Comparison of ENCODE assay signal across 11 cellular contexts in the genomic region with DNA sequence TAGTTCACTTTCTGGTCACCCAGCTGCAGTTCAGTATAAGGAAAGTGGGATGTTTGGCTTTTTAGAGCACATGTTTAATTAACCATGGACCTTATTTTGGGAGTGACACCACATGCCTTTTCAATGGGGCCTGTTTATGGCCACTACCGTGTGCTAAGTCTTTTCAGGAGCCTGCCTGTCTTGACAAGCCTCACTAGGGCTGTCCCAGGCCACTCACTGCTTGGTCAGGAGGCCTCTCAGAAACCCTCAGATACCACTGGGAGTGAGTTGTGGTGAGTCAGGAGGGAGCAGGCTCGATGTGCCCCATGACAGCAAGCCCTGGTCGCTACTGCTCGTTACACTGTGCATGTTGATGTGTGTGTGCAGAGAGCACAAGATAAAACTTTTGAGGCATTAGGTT.
A peak's percentile ranks its signal among the peaks of the same experiment; 100 is the strongest.
DNase-seq lines count a peak whose midpoint lies in the region; ATAC-seq and TF ChIP-seq lines count a peak whose summit lies in the region.
"Had no signal": no experiment of that assay in that cellular context is flagged by ENCODE, and none has a peak within 500 bp of the region (broad histone marks: within the 10 kb centered on the region; RNA-seq: fewer than 3 reads in every experiment).

No MANE protein-coding gene starts in this region.

- intact Hi-C loops in CD4-positive, alpha-beta memory T cell (cut with micrococcal nuclease), result no loop called here

- ATAC-seq in memory B cell (ENCODE audit: low read depth), result no peak
- ATAC-seq in GM18520 (IDR thresholded peaks at IDR 0.05; ENCODE audit: unreplicated experiment), result no peak
- no peak for ATAC-seq in GM23338

- no peak for DNase-seq in CD4-positive, alpha-beta memory T cell
- DNase-seq in HPDE6-E6E7 (ENCODE audit: extremely low spot score) (peak; percentile 80), astrocyte of the spinal cord (ENCODE audit: low read depth, low spot score) (peak; percentile 76), memory B cell (ENCODE audit: low spot score in 2 of 2) (no peak), GM23338 (ENCODE audit: low spot score) (no peak), chondrocyte (ENCODE audit: low spot score) (no peak)
- no peak for DNase-seq in activated effector memory CD4-positive, alpha-beta T cell treated with anti-CD3 and anti-CD28 coated beads, Interleukin-2, amount 50 U/mL, for 16 hours
- DNase-seq: activated CD4-positive, CD25-positive, alpha-beta regulatory T cell treated with anti-CD3 and anti-CD28 coated beads, Interleukin-2, amount 50 U/mL, for 72 hours; NCI-H1930 had no signal

- peaks cover 71% of the 10 kb centered on the region for H3K4me1 ChIP-seq in CD4-positive, alpha-beta memory T cell (ENCODE audit: insufficient read depth, low read length)
- H3K4me1 ChIP-seq in GM23338 (ENCODE audit: insufficient read depth), result peaks cover 29% of the 10 kb centered on the region

- CTCF ChIA-PET in CD4-positive, alpha-beta memory T cell (lab: Charles Lee; ENCODE audit: partially characterized antibody), result no interaction called here

- peaks cover 91% of the 10 kb centered on the region for H3K79me2 ChIP-seq in GM23338 (replicated peaks; ENCODE audit: insufficient read depth)

- H3K4me2 ChIP-seq in GM23338, result no peak overlapping the region

- no peaks in the 10 kb centered on the region for H3K9me2 ChIP-seq in GM23338 (ENCODE audit: insufficient read depth)

- no peak overlapping the region for H2AFZ ChIP-seq in GM23338

- H3K4me3 ChIP-seq in CD4-positive, alpha-beta memory T cell (ENCODE audit: low read length in 2 of 2), result no peak overlapping the region
- H3K4me3 ChIP-seq in astrocyte of the spinal cord (ENCODE audit: low read depth, low read length) (no peak overlapping the region), GM23338 (no peak overlapping the region)

- no peak overlapping the region for H3K27ac ChIP-seq in CD4-positive, alpha-beta memory T cell (ENCODE audit: low read depth, low read length)
- H3K27ac ChIP-seq in GM23338 (ENCODE audit: low read depth), result no peak overlapping the region

- H3K36me3 ChIP-seq in CD4-positive, alpha-beta memory T cell (ENCODE audit: insufficient read depth, low read length), result peaks cover 5% of the 10 kb centered on the region
- peaks cover 4% of the 10 kb centered on the region; the same call in 1 of the 2 replicates for H3K36me3 ChIP-seq in GM23338 (ENCODE audit: insufficient read depth)

- peak overlapping the region in 5 of 7 donors; percentile 44 to 72 (median 59) for H3K27ac Mint-ChIP-seq in CD4-positive, alpha-beta memory T cell
- peak overlapping the region; percentile 38 for H3K27ac Mint-ChIP-seq in memory B cell
- H3K27ac Mint-ChIP-seq in GM23338, result no peak overlapping the region
- no peak overlapping the region for H3K27ac Mint-ChIP-seq in chondrocyte (ENCODE audit: unreplicated experiment)

- H3K36me3 Mint-ChIP-seq in CD4-positive, alpha-beta memory T cell, result peaks cover 5 to 8% of the 10 kb centered on the region in 2 donors
- H3K36me3 Mint-ChIP-seq in memory B cell (peaks cover 7% of the 10 kb centered on the region), GM23338 (ENCODE audit: low read depth) (no peaks in the 10 kb centered on the region), chondrocyte (ENCODE audit: low read depth) (peaks cover 2% of the 10 kb centered on the region)

- peaks cover 50 to 87% (median 68%) of the 10 kb centered on the region in 4 donors for H3K4me1 Mint-ChIP-seq in CD4-positive, alpha-beta memory T cell
- H3K4me1 Mint-ChIP-seq in memory B cell (peaks cover 57% of the 10 kb centered on the region), GM23338 (peaks cover 59% of the 10 kb centered on the region), chondrocyte (ENCODE audit: low read depth) (peaks cover 73% of the 10 kb centered on the region)

- TF ChIP-seq CTCF in astrocyte of the spinal cord (IDR thresholded peaks at IDR 0.05; ENCODE audit: low read depth, low read length), result no peak
- no peak for TF ChIP-seq CTCF in GM23338 (conservative IDR thresholded peaks at IDR 0.05; ENCODE audit: low read depth in 2 of 2)
- TF ChIP-seq CTCF in chondrocyte (IDR thresholded peaks at IDR 0.05), result no peak

- no peaks in the 10 kb centered on the region for H3K9me3 ChIP-seq in CD4-positive, alpha-beta memory T cell (ENCODE audit: control insufficient read depth in 1 of 2, low read length in 2 of 2)

- H3K27me3 ChIP-seq in CD4-positive, alpha-beta memory T cell (ENCODE audit: insufficient read depth, low read length), result no peaks in the 10 kb centered on the region
- no peaks in the 10 kb centered on the region for H3K27me3 ChIP-seq in GM23338 (ENCODE audit: insufficient read depth)

- in situ Hi-C loops in astrocyte of the spinal cord (cut with HindIII; ENCODE audit: low sequenced_read_pairs), result no loop called here

- no peaks in the 10 kb centered on the region for H3K9me3 Mint-ChIP-seq in CD4-positive, alpha-beta memory T cell
- H3K9me3 Mint-ChIP-seq in memory B cell, result no peaks in the 10 kb centered on the region
- H3K9me3 Mint-ChIP-seq in GM23338, result no peaks in the 10 kb centered on the region
- no peaks in the 10 kb centered on the region for H3K9me3 Mint-ChIP-seq in chondrocyte (ENCODE audit: low read depth)
- H3K9me3 Mint-ChIP-seq: neural crest cell had no signal

- POLR2A ChIA-PET in CD4-positive, alpha-beta memory T cell (lab: Charles Lee; ENCODE audit: partially characterized antibody), result no interaction called here

- peak overlapping the region in 1 of 8 donors; percentile 15 for H3K4me3 Mint-ChIP-seq in CD4-positive, alpha-beta memory T cell
- H3K4me3 Mint-ChIP-seq in memory B cell (no peak overlapping the region), GM23338 (no peak overlapping the region), chondrocyte (ENCODE audit: unreplicated experiment) (no peak overlapping the region)
- H3K4me3 Mint-ChIP-seq: neural crest cell had no signal

- no peaks in the 10 kb centered on the region for H3F3A ChIP-seq in GM23338 (replicated peaks; ENCODE audit: low read depth)

- H3K27me3 Mint-ChIP-seq in CD4-positive, alpha-beta memory T cell, result no peaks in the 10 kb centered on the region
- H3K27me3 Mint-ChIP-seq in memory B cell (no peaks in the 10 kb centered on the region), GM23338 (ENCODE audit: insufficient read depth, low read depth, poor library complexity) (peaks cover 3% of the 10 kb centered on the region), chondrocyte (ENCODE audit: low read depth) (no peaks in the 10 kb centered on the region)

- H4K20me1 ChIP-seq in GM23338 (replicated peaks; ENCODE audit: insufficient read depth), result no peaks in the 10 kb centered on the region; the same call in 1 of the 2 replicates

TF ChIP-seq in GM23338, 12 proteins besides CTCF, POLR2A, EP300 and RAD21 (continues in another document):
- TF ChIP-seq NANOG (IDR thresholded peaks at IDR 0.05; ENCODE audit: borderline replicate concordance), result no peak
- TF ChIP-seq EZH2phosphoT487 (IDR thresholded peaks at IDR 0.05; ENCODE audit: unreplicated experiment), result no peak
- TF ChIP-seq JUNB (IDR thresholded peaks at IDR 0.05; ENCODE audit: unreplicated experiment), result no peak
- no peak for TF ChIP-seq ZNF114 (CRISPR knock-in tag; IDR thresholded peaks at IDR 0.05)
- no peak for TF ChIP-seq EZH2 (IDR thresholded peaks at IDR 0.05; ENCODE audit: low read depth, unreplicated experiment)
- TF ChIP-seq, protein P1, sequence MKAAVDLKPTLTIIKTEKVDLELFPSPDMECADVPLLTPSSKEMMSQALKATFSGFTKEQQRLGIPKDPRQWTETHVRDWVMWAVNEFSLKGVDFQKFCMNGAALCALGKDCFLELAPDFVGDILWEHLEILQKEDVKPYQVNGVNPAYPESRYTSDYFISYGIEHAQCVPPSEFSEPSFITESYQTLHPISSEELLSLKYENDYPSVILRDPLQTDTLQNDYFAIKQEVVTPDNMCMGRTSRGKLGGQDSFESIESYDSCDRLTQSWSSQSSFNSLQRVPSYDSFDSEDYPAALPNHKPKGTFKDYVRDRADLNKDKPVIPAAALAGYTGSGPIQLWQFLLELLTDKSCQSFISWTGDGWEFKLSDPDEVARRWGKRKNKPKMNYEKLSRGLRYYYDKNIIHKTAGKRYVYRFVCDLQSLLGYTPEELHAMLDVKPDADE (IDR thresholded peaks at IDR 0.05), result no peak
- TF ChIP-seq ZNF331 (CRISPR knock-in tag; IDR thresholded peaks at IDR 0.05; ENCODE audit: low read depth), result no peak
- TF ChIP-seq POLR2AphosphoS5 (IDR thresholded peaks at IDR 0.05; ENCODE audit: low read depth), result no peak

Comparison
In these comparisons a context has a peak if more than half of its experiments do, and no peak if none do; other contexts are left out.
1. DNase-seq: peak in HPDE6-E6E7 (single experiment) and astrocyte of the spinal cord (single experiment); none in CD4-positive, alpha-beta memory T cell (0 of 5), memory B cell (0 of 2), GM23338 (single experiment), chondrocyte (single experiment) and activated effector memory CD4-positive, alpha-beta T cell treated with anti-CD3 and anti-CD28 coated beads, Interleukin-2, amount 50 U/mL, for 16 hours (single experiment).
2. H3K27ac Mint-ChIP-seq: peak in CD4-positive, alpha-beta memory T cell (5 of 7) and memory B cell (single experiment); none in GM23338 (single experiment) and chondrocyte (single experiment).